In the genomic region with DNA sequence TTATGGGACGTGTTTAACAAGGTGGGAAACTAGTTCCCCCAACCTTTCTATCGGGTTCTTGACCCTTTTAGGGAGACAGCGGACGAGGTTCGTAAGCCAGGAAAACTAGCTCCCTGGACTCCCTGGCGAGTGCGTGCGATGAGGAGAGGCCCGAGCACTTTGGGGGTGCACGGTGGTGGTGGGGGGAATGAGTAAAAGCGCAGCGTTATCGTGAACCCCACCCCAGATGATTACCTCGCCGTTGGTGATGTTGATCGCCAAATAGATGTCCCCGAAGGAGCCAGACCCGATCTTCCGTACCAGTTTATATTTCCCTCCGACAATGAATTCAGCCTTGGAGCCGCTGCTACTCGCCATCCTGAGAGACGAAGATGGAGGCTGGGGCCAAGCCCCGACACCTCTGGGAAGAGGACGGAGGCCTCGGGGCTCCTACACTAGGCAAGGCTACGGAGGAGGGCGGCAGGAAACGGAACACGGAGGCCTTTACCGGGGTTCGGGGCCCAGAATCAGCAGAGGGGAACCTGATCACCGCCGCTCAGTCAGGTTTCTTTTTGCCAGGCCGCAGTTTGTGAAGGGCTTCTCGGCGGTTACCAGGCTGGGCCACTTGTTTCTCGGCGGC, we compare ENCODE assay signal across 8 cellular contexts. TPM values are rescaled to one million over a fixed set of nuclear protein-coding genes. Genes with fewer than 3 reads are reported as not detected.
DNase-seq lines count a peak whose midpoint lies in the region; ATAC-seq, FAIRE-seq and TF ChIP-seq lines count a peak whose summit lies in the region.

No MANE protein-coding gene starts in this region.

- peak; percentile 65 for FAIRE-seq in GM19239 (lab: Jason Lieb, UNC)

- no peaks in the 10 kb centered on the region for H3K27me3 Mint-ChIP-seq in stimulated activated naive CD8-positive, alpha-beta T cell treated with anti-CD3 and anti-CD28 coated beads, Interleukin-15, Interleukin-2, amounts not matched to agents 100 ng/mL and 50 ng/mL, for 24 hours

- CTCF ChIA-PET in AG04449 (lab: Yijun Ruan, JAX), result interaction anchor here (0.7 to 15.7 kb wide), 19 partner anchors 8 to 230 kb away, joined by 3 to 678 read pairs (median 5); no protein-coding TSS in a partner anchor

- H3K27ac Mint-ChIP-seq in stimulated activated naive CD8-positive, alpha-beta T cell treated with anti-CD3 and anti-CD28 coated beads, Interleukin-15, Interleukin-2, amounts not matched to agents 100 ng/mL and 50 ng/mL, for 24 hours, result peak overlapping the region; percentile 99

- H3K27me3 ChIP-seq in layer of hippocampus (ENCODE audit: control insufficient read depth, insufficient read depth, low read length), result no peaks in the 10 kb centered on the region

- H3K4me1 Mint-ChIP-seq in stimulated activated naive CD8-positive, alpha-beta T cell treated with anti-CD3 and anti-CD28 coated beads, Interleukin-15, Interleukin-2, amounts not matched to agents 100 ng/mL and 50 ng/mL, for 24 hours (ENCODE audit: low read depth), result peaks cover 41% of the 10 kb centered on the region

- no peaks in the 10 kb centered on the region for H3K9me3 Mint-ChIP-seq in stimulated activated naive CD8-positive, alpha-beta T cell treated with anti-CD3 and anti-CD28 coated beads, Interleukin-15, Interleukin-2, amounts not matched to agents 100 ng/mL and 50 ng/mL, for 24 hours

- ATAC-seq in GM21619 (IDR thresholded peaks at IDR 0.05; ENCODE audit: unreplicated experiment), result no peak
- no peak for ATAC-seq in HG02981 (IDR thresholded peaks at IDR 0.05; ENCODE audit: unreplicated experiment)

- H3K4me3 Mint-ChIP-seq in stimulated activated naive CD8-positive, alpha-beta T cell treated with anti-CD3 and anti-CD28 coated beads, Interleukin-15, Interleukin-2, amounts not matched to agents 100 ng/mL and 50 ng/mL, for 24 hours, result peak overlapping the region; percentile 99

- DNase-seq in AG04449 (ENCODE audit: low read depth, low spot score) (no peak), GM19239 (ENCODE audit: insufficient read length, low spot score) (no peak), LHCN-M2 (ENCODE audit: low read depth) (peak; percentile 13), astrocyte of the cerebellum (ENCODE audit: low read depth) (no peak)

- POLR2A ChIA-PET in AG04449 (lab: Yijun Ruan, JAX), result interaction anchor here (0.7 to 2.8 kb wide), 12 partner anchors 8 to 144 kb away, joined by 3 to 23 read pairs (median 6); no protein-coding TSS in a partner anchor

- in situ Hi-C loops in astrocyte of the cerebellum (cut with HindIII; ENCODE audit: low sequenced_read_pairs), result no loop called here

- H3K36me3 Mint-ChIP-seq in stimulated activated naive CD8-positive, alpha-beta T cell treated with anti-CD3 and anti-CD28 coated beads, Interleukin-15, Interleukin-2, amounts not matched to agents 100 ng/mL and 50 ng/mL, for 24 hours (ENCODE audit: low read depth), result peaks cover 44% of the 10 kb centered on the region

- peak overlapping the region; percentile 93 for H3K27ac ChIP-seq in layer of hippocampus (ENCODE audit: low read depth, low read length)

- no peak for TF ChIP-seq CTCF in AG04449 (IDR thresholded peaks at IDR 0.05; ENCODE audit: insufficient read depth, low read length, missing control alignments)
- no peak for TF ChIP-seq CTCF in astrocyte of the cerebellum (IDR thresholded peaks at IDR 0.05; ENCODE audit: low read depth, low read length, missing control alignments)

- peak overlapping the region; percentile 95 for H3K4me3 ChIP-seq in AG04449 (ENCODE audit: low read depth, low read length)
- peak overlapping the region; percentile 100 for H3K4me3 ChIP-seq in astrocyte of the cerebellum (ENCODE audit: low read depth, low read length)

RNA-seq across cellular contexts. Expression of gene CSNK1A1, which starts 0.5 kb away (rescaled TPM):
- total RNA-seq in LHCN-M2 (2014; rRNA removed), result 249 and 268 TPM in 2 replicates
- polyA plus RNA-seq in LHCN-M2 (2012), result 104 TPM

RNA-seq across cellular contexts. Expression of gene ARHGEF37, which starts 30.6 kb away (rescaled TPM):
- 0.11 and 0.45 TPM in 2 replicates for total RNA-seq in LHCN-M2 (2014; rRNA removed)
- polyA plus RNA-seq in LHCN-M2 (2012), result 0.38 TPM
